ENCODE assay signal across 2 cellular contexts in genomic region chr9:120324461-120324860, GRCh38.
TF ChIP-seq lines count a peak whose summit lies in the region.

No MANE protein-coding gene starts in this region.

TF ChIP-seq in GM23338, 12 proteins besides CTCF, POLR2A, EP300 and RAD21:
- TF ChIP-seq ZNF114 (CRISPR knock-in tag; IDR thresholded peaks at IDR 0.05) (no peak), ZNF331 (CRISPR knock-in tag; IDR thresholded peaks at IDR 0.05; ENCODE audit: low read depth) (no peak), POLR2AphosphoS5 (IDR thresholded peaks at IDR 0.05; ENCODE audit: low read depth) (no peak), STAT1 (IDR thresholded peaks at IDR 0.05; ENCODE audit: unreplicated experiment) (no peak), CREB1 (CRISPR knock-in tag; IDR thresholded peaks at IDR 0.05; ENCODE audit: low read depth) (no peak), JUNB (IDR thresholded peaks at IDR 0.05; ENCODE audit: unreplicated experiment) (no peak), ZNF462 (CRISPR knock-in tag; IDR thresholded peaks at IDR 0.05) (no peak), NANOG (IDR thresholded peaks at IDR 0.05; ENCODE audit: borderline replicate concordance) (no peak), EZH2phosphoT487 (IDR thresholded peaks at IDR 0.05; ENCODE audit: unreplicated experiment) (no peak), EZH2 (IDR thresholded peaks at IDR 0.05; ENCODE audit: low read depth, unreplicated experiment) (no peak)
- TF ChIP-seq, protein P1, sequence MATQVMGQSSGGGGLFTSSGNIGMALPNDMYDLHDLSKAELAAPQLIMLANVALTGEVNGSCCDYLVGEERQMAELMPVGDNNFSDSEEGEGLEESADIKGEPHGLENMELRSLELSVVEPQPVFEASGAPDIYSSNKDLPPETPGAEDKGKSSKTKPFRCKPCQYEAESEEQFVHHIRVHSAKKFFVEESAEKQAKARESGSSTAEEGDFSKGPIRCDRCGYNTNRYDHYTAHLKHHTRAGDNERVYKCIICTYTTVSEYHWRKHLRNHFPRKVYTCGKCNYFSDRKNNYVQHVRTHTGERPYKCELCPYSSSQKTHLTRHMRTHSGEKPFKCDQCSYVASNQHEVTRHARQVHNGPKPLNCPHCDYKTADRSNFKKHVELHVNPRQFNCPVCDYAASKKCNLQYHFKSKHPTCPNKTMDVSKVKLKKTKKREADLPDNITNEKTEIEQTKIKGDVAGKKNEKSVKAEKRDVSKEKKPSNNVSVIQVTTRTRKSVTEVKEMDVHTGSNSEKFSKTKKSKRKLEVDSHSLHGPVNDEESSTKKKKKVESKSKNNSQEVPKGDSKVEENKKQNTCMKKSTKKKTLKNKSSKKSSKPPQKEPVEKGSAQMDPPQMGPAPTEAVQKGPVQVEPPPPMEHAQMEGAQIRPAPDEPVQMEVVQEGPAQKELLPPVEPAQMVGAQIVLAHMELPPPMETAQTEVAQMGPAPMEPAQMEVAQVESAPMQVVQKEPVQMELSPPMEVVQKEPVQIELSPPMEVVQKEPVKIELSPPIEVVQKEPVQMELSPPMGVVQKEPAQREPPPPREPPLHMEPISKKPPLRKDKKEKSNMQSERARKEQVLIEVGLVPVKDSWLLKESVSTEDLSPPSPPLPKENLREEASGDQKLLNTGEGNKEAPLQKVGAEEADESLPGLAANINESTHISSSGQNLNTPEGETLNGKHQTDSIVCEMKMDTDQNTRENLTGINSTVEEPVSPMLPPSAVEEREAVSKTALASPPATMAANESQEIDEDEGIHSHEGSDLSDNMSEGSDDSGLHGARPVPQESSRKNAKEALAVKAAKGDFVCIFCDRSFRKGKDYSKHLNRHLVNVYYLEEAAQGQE (IDR thresholded peaks at IDR 0.05; ENCODE audit: unreplicated experiment): no peak
- TF ChIP-seq, protein P2, sequence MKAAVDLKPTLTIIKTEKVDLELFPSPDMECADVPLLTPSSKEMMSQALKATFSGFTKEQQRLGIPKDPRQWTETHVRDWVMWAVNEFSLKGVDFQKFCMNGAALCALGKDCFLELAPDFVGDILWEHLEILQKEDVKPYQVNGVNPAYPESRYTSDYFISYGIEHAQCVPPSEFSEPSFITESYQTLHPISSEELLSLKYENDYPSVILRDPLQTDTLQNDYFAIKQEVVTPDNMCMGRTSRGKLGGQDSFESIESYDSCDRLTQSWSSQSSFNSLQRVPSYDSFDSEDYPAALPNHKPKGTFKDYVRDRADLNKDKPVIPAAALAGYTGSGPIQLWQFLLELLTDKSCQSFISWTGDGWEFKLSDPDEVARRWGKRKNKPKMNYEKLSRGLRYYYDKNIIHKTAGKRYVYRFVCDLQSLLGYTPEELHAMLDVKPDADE (IDR thresholded peaks at IDR 0.05): no peak
TF ChIP-seq in GM23338: peak in this region for 0.

TF ChIP-seq in GM12878, 131 proteins besides CTCF, POLR2A, EP300 and RAD21:
- TF ChIP-seq, protein P3, sequence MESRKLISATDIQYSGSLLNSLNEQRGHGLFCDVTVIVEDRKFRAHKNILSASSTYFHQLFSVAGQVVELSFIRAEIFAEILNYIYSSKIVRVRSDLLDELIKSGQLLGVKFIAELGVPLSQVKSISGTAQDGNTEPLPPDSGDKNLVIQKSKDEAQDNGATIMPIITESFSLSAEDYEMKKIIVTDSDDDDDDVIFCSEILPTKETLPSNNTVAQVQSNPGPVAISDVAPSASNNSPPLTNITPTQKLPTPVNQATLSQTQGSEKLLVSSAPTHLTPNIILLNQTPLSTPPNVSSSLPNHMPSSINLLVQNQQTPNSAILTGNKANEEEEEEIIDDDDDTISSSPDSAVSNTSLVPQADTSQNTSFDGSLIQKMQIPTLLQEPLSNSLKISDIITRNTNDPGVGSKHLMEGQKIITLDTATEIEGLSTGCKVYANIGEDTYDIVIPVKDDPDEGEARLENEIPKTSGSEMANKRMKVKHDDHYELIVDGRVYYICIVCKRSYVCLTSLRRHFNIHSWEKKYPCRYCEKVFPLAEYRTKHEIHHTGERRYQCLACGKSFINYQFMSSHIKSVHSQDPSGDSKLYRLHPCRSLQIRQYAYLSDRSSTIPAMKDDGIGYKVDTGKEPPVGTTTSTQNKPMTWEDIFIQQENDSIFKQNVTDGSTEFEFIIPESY (IDR thresholded peaks at IDR 0.05): no peak
- TF ChIP-seq LARP7 (IDR thresholded peaks at IDR 0.05) (no peak), SREBF2 (IDR thresholded peaks at IDR 0.05; ENCODE audit: low read length) (no peak), ASH2L (IDR thresholded peaks at IDR 0.05; ENCODE audit: borderline replicate concordance, low read depth) (no peak), BMI1 (IDR thresholded peaks at IDR 0.05; ENCODE audit: borderline replicate concordance) (no peak), CHD2 (IDR thresholded peaks at IDR 0.05; ENCODE audit: borderline replicate concordance, low read depth, low read length) (no peak), STAT1 (conservative IDR thresholded peaks at IDR 0.05) (no peak), CBFB (IDR thresholded peaks at IDR 0.05; ENCODE audit: low read depth) (no peak), CREM (IDR thresholded peaks at IDR 0.05; ENCODE audit: low read depth) (no peak), E2F4 (IDR thresholded peaks at IDR 0.05; ENCODE audit: low read depth, low read length) (no peak), BCLAF1 (IDR thresholded peaks at IDR 0.05) (no peak)
- TF ChIP-seq, protein P4, sequence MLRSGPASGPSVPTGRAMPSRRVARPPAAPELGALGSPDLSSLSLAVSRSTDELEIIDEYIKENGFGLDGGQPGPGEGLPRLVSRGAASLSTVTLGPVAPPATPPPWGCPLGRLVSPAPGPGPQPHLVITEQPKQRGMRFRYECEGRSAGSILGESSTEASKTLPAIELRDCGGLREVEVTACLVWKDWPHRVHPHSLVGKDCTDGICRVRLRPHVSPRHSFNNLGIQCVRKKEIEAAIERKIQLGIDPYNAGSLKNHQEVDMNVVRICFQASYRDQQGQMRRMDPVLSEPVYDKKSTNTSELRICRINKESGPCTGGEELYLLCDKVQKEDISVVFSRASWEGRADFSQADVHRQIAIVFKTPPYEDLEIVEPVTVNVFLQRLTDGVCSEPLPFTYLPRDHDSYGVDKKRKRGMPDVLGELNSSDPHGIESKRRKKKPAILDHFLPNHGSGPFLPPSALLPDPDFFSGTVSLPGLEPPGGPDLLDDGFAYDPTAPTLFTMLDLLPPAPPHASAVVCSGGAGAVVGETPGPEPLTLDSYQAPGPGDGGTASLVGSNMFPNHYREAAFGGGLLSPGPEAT (IDR thresholded peaks at IDR 0.05; ENCODE audit: low read depth): no peak
- TF ChIP-seq, protein P5, sequence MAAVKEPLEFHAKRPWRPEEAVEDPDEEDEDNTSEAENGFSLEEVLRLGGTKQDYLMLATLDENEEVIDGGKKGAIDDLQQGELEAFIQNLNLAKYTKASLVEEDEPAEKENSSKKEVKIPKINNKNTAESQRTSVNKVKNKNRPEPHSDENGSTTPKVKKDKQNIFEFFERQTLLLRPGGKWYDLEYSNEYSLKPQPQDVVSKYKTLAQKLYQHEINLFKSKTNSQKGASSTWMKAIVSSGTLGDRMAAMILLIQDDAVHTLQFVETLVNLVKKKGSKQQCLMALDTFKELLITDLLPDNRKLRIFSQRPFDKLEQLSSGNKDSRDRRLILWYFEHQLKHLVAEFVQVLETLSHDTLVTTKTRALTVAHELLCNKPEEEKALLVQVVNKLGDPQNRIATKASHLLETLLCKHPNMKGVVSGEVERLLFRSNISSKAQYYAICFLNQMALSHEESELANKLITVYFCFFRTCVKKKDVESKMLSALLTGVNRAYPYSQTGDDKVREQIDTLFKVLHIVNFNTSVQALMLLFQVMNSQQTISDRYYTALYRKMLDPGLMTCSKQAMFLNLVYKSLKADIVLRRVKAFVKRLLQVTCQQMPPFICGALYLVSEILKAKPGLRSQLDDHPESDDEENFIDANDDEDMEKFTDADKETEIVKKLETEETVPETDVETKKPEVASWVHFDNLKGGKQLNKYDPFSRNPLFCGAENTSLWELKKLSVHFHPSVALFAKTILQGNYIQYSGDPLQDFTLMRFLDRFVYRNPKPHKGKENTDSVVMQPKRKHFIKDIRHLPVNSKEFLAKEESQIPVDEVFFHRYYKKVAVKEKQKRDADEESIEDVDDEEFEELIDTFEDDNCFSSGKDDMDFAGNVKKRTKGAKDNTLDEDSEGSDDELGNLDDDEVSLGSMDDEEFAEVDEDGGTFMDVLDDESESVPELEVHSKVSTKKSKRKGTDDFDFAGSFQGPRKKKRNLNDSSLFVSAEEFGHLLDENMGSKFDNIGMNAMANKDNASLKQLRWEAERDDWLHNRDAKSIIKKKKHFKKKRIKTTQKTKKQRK (IDR thresholded peaks at IDR 0.05; ENCODE audit: low read depth, low read length): no peak
- TF ChIP-seq, protein P6, sequence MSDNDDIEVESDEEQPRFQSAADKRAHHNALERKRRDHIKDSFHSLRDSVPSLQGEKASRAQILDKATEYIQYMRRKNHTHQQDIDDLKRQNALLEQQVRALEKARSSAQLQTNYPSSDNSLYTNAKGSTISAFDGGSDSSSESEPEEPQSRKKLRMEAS (IDR thresholded peaks at IDR 0.05; ENCODE audit: low read depth, low read length): no peak
- TF ChIP-seq, protein P7, sequence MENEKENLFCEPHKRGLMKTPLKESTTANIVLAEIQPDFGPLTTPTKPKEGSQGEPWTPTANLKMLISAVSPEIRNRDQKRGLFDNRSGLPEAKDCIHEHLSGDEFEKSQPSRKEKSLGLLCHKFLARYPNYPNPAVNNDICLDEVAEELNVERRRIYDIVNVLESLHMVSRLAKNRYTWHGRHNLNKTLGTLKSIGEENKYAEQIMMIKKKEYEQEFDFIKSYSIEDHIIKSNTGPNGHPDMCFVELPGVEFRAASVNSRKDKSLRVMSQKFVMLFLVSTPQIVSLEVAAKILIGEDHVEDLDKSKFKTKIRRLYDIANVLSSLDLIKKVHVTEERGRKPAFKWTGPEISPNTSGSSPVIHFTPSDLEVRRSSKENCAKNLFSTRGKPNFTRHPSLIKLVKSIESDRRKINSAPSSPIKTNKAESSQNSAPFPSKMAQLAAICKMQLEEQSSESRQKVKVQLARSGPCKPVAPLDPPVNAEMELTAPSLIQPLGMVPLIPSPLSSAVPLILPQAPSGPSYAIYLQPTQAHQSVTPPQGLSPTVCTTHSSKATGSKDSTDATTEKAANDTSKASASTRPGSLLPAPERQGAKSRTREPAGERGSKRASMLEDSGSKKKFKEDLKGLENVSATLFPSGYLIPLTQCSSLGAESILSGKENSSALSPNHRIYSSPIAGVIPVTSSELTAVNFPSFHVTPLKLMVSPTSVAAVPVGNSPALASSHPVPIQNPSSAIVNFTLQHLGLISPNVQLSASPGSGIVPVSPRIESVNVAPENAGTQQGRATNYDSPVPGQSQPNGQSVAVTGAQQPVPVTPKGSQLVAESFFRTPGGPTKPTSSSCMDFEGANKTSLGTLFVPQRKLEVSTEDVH (IDR thresholded peaks at IDR 0.05; ENCODE audit: low read depth, partially characterized antibody): no peak
TF ChIP-seq in GM12878: peak in this region for 0.
